9 cellular contexts compared by ENCODE assay signal in genomic region chr20:39849664-39850063, GRCh38.
DNase-seq lines count a peak whose midpoint lies in the region; ATAC-seq, FAIRE-seq and TF ChIP-seq lines count a peak whose summit lies in the region.
"Had no signal": no experiment of that assay in that cellular context is flagged by ENCODE, and none has a peak within 500 bp of the region (broad histone marks: within the 10 kb centered on the region; RNA-seq: fewer than 3 reads in every experiment).

No MANE protein-coding gene starts in this region.

- H3K36me3 ChIP-seq in brain microvascular endothelial cell (replicated peaks) = no peaks in the 10 kb centered on the region
- H3K36me3 ChIP-seq in small intestine (ENCODE audit: control insufficient read depth in 2 of 2, insufficient read depth in 2 of 2, low read length in 2 of 2) = no peaks in the 10 kb centered on the region

- TF ChIP-seq CTCF in HFF-Myc (IDR thresholded peaks at IDR 0.05; ENCODE audit: low read depth, low read length, missing control alignments) = no peak
- TF ChIP-seq CTCF in brain microvascular endothelial cell (IDR thresholded peaks at IDR 0.05; ENCODE audit: low read depth, low read length, missing control alignments) = peak; percentile 12

- WGBS in small intestine, 3 donors = 26 to 44% (median 29%) methylated on average over 9 of the region's 9 CpGs

- ATAC-seq in GM21390 (IDR thresholded peaks at IDR 0.05; ENCODE audit: unreplicated experiment) (no peak), HG02588 (IDR thresholded peaks at IDR 0.05; ENCODE audit: unreplicated experiment) (no peak)
- ATAC-seq: K562 had no signal

- DNase-seq in HFF-Myc (ENCODE audit: extremely low read depth, low read depth) = peak; percentile 73
- peak; percentile 89 for DNase-seq in brain microvascular endothelial cell
- peak; percentile 46 for DNase-seq in inferior parietal cortex (ENCODE audit: extremely low spot score)
- DNase-seq in small intestine = peak; percentile 12
- DNase-seq in stimulated activated CD4-positive, alpha-beta T cell treated with anti-CD3 and anti-CD28 coated beads, Interleukin-4, amount 100 ng/mL, for 24 hours = no peak
- DNase-seq in NCI-H510A (lab: John Stamatoyannopoulos, UW) = no peak

- H3K27me3 ChIP-seq in brain microvascular endothelial cell (replicated peaks) = no peaks in the 10 kb centered on the region
- no peaks in the 10 kb centered on the region for H3K27me3 ChIP-seq in small intestine (ENCODE audit: control insufficient read depth in 2 of 2, insufficient read depth in 2 of 2, low read length in 2 of 2)

- peaks cover 0 to 3% of the 10 kb centered on the region in 2 donors for H3K4me1 ChIP-seq in small intestine (ENCODE audit: control insufficient read depth in 2 of 2, insufficient read depth in 1 of 2, low read depth in 1 of 2, low read length in 1 of 2)

- no peak overlapping the region for H3K4me3 ChIP-seq in HFF-Myc (replicated peaks; ENCODE audit: low read depth, low read length)
- no peak overlapping the region for H3K4me3 ChIP-seq in brain microvascular endothelial cell (ENCODE audit: low read depth, low read length)
- H3K4me3 ChIP-seq in small intestine (ENCODE audit: low read depth in 1 of 2, low read length in 2 of 2) = no peak overlapping the region
- H3K4me3 ChIP-seq: K562 had no signal

- peak overlapping the region; percentile 16 for H3K27ac ChIP-seq in brain microvascular endothelial cell
- no peak overlapping the region for H3K27ac ChIP-seq in small intestine (ENCODE audit: low read depth in 1 of 2, low read length in 1 of 2)

- FAIRE-seq in small intestine (lab: Jason Lieb, UNC) = no peak
- FAIRE-seq: K562 had no signal

- H3K9me3 ChIP-seq in small intestine (ENCODE audit: control insufficient read depth, low read depth) = no peaks in the 10 kb centered on the region

- in situ Hi-C loops in brain microvascular endothelial cell (cut with HindIII; ENCODE audit: low pct_ligation_motif_present, low sequenced_read_pairs) = no loop called here

Comparison
In these comparisons a context has a peak if more than half of its experiments do, and no peak if none do; other contexts are left out.
1. DNase-seq: peak in HFF-Myc (single experiment), brain microvascular endothelial cell (single experiment), inferior parietal cortex (single experiment) and small intestine (single experiment); none in stimulated activated CD4-positive, alpha-beta T cell treated with anti-CD3 and anti-CD28 coated beads, Interleukin-4, amount 100 ng/mL, for 24 hours (single experiment) and NCI-H510A (single experiment).